ENCODE assay signal across 12 cellular contexts in genomic region chr6:98384766-98385165, GRCh38.
DNase-seq lines count a peak whose midpoint lies in the region; ATAC-seq and TF ChIP-seq lines count a peak whose summit lies in the region.
"Had no signal": no experiment of that assay in that cellular context is flagged by ENCODE, and none has a peak within 500 bp of the region (broad histone marks: within the 10 kb centered on the region; RNA-seq: fewer than 3 reads in every experiment).

No MANE protein-coding gene starts in this region.

- peak overlapping the region; percentile 26 for H3K4me3 Mint-ChIP-seq in chondrocyte (ENCODE audit: unreplicated experiment)
- peak overlapping the region; percentile 6 for H3K4me3 Mint-ChIP-seq in neural crest cell
- H3K4me3 Mint-ChIP-seq: CD14-positive monocyte had no signal

- H3K27me3 ChIP-seq in A673 (replicated peaks; ENCODE audit: insufficient read depth, low read depth, low read length, poor library complexity) = no peaks in the 10 kb centered on the region
- H3K27me3 ChIP-seq in brain microvascular endothelial cell (replicated peaks) = no peaks in the 10 kb centered on the region

- no peak for TF ChIP-seq CTCF in A673 (conservative IDR thresholded peaks at IDR 0.05; ENCODE audit: low read depth, low read length)
- TF ChIP-seq CTCF in chondrocyte (IDR thresholded peaks at IDR 0.05) = no peak
- no peak for TF ChIP-seq CTCF in neural crest cell (conservative IDR thresholded peaks at IDR 0.05)
- TF ChIP-seq CTCF in brain microvascular endothelial cell (IDR thresholded peaks at IDR 0.05; ENCODE audit: low read depth, low read length, missing control alignments) = no peak

- intact Hi-C loops in A673 (cut with micrococcal nuclease; ENCODE audit: unreplicated experiment) = no loop called here

- no peak overlapping the region for H3K27ac Mint-ChIP-seq in chondrocyte (ENCODE audit: unreplicated experiment)
- H3K27ac Mint-ChIP-seq in neural crest cell (ENCODE audit: unreplicated experiment) = peak overlapping the region; percentile 21
- H3K27ac Mint-ChIP-seq: CD14-positive monocyte had no signal

- POLR2A ChIA-PET in A673 (lab: Charles Lee; ENCODE audit: low non-redundant PET) = no interaction called here

- no peak for ATAC-seq in GM21360 (IDR thresholded peaks at IDR 0.05; ENCODE audit: unreplicated experiment)

- H3K4me1 Mint-ChIP-seq in chondrocyte (ENCODE audit: low read depth) (peaks cover 5% of the 10 kb centered on the region), neural crest cell (peaks cover 32% of the 10 kb centered on the region)
- H3K4me1 Mint-ChIP-seq: CD14-positive monocyte had no signal

- CTCF ChIA-PET in A673 (lab: Charles Lee) = no interaction called here

- H3K4me3 ChIP-seq in A673 (ENCODE audit: low read depth, low read length, poor library complexity, severe bottlenecking) (no peak overlapping the region), brain microvascular endothelial cell (ENCODE audit: low read depth, low read length) (no peak overlapping the region)

- no peaks in the 10 kb centered on the region for H3K9me3 ChIP-seq in A673 (ENCODE audit: low read depth, low read length, poor library complexity, severe bottlenecking)

- peaks cover 6% of the 10 kb centered on the region for H3K9me3 Mint-ChIP-seq in chondrocyte (ENCODE audit: low read depth)
- H3K9me3 Mint-ChIP-seq in neural crest cell = peaks cover 10% of the 10 kb centered on the region

- peak; percentile 6 for DNase-seq in A673 (ENCODE audit: low spot score)
- peak; percentile 32 for DNase-seq in NCI-H146 (lab: John Stamatoyannopoulos, UW)
- DNase-seq in chondrocyte (ENCODE audit: low spot score) = no peak
- no peak for DNase-seq in neural crest cell (ENCODE audit: low read depth, low spot score)
- no peak for DNase-seq in brain microvascular endothelial cell
- DNase-seq in activated CD4-positive, alpha-beta T cell treated with anti-CD3 and anti-CD28 coated beads for 4 hours = no peak
- DNase-seq in activated T-cell treated with anti-CD3 and anti-CD28 coated beads for 4 hours = no peak
- DNase-seq: COR-L47, NCI-H1436 treated with DMSO at 0.1 percent for 48 hours, NCI-H2107 had no signal

- no peaks in the 10 kb centered on the region for H3K4me1 ChIP-seq in A673 (ENCODE audit: insufficient read depth, low read length, poor library complexity, severe bottlenecking)

- H3K27me3 Mint-ChIP-seq in chondrocyte (ENCODE audit: low read depth) (peaks cover 4% of the 10 kb centered on the region), neural crest cell (ENCODE audit: low read depth) (no peaks in the 10 kb centered on the region)

- H3K36me3 ChIP-seq in A673 (ENCODE audit: insufficient read depth, low read length, poor library complexity, severe bottlenecking) (no peaks in the 10 kb centered on the region), brain microvascular endothelial cell (replicated peaks) (no peaks in the 10 kb centered on the region)

- H3K36me3 Mint-ChIP-seq in chondrocyte (ENCODE audit: low read depth) (no peaks in the 10 kb centered on the region), neural crest cell (ENCODE audit: low read depth) (peaks cover under 1% of the 10 kb centered on the region)
- H3K36me3 Mint-ChIP-seq: CD14-positive monocyte had no signal

- H3K27ac ChIP-seq in A673 (ENCODE audit: low read depth, low read length, poor library complexity, severe bottlenecking) = no peak overlapping the region
- no peak overlapping the region for H3K27ac ChIP-seq in brain microvascular endothelial cell

- in situ Hi-C loops in brain microvascular endothelial cell (cut with HindIII; ENCODE audit: low pct_ligation_motif_present, low sequenced_read_pairs) = no loop called here

- BruUV-seq in A673 (replicated peaks; lab: Mats Ljungman, UMichigan) = no TSS peak

Comparison
In these comparisons a context has a peak if more than half of its experiments do, and no peak if none do; other contexts are left out.
1. DNase-seq: peak in A673 (single experiment) and NCI-H146 (single experiment); none in chondrocyte (single experiment), neural crest cell (single experiment), brain microvascular endothelial cell (single experiment), activated CD4-positive, alpha-beta T cell treated with anti-CD3 and anti-CD28 coated beads for 4 hours (0 of 2) and activated T-cell treated with anti-CD3 and anti-CD28 coated beads for 4 hours (single experiment).